17 cellular contexts compared by ENCODE assay signal in the genomic region with DNA sequence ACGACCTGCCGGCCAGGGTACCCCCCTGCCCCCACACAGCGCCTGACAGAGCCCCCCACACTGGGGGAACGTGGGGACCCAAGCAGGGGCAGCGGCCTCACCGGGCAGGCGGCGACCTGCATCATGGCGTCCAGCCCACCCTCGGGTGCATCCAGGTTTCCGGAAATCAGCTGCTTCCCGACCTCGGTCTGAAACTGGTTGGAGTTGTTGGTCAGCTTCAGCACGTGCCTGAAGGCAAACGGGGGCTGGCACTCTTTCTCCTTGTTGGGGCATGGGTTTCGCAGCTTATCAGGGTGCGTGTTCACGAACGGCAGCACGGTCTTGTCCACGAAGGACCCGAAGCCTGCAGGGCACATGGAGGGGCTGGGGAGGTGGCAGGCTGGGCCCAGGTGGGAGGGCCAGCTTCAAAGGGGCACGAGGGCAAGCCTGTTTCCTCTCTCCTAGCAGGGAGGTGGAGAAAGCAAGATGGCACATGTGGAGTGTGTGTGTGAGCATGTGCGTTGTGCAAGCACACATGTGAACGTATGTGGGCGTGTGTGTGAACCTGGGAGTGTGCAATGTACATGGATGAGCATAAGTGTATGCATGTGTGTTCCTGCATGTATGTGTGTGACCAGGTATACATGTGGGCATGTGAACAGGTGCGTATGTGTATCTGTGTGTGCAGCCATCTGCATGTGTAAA. TPM values are rescaled to one million over a fixed set of nuclear protein-coding genes. Genes with fewer than 3 reads are reported as not detected.
"Had no signal": no experiment of that assay in that cellular context is flagged by ENCODE, and none has a peak within 500 bp of the region (broad histone marks: within the 10 kb centered on the region; RNA-seq: fewer than 3 reads in every experiment).

No MANE protein-coding gene starts in this region.

- H3K36me3 ChIP-seq: cardiac muscle cell, pancreas, transverse colon had no signal

- H3K9me3 Mint-ChIP-seq: activated naive CD4-positive, alpha-beta T cell treated with anti-CD3 and anti-CD28 coated beads, Interleukin-2, amount 50 U/mL, for 24 hours; mesothelial cell of epicardium; T-helper 2 cell treated with Interferon-gamma antibody and Interleukin-4, amounts not matched to agents 5 μg/mL and 100 μg/mL, for 36 hours had no signal

- H3K4me3 ChIP-seq: adrenal gland, cardiac muscle cell, esophagus muscularis mucosa, lung, pancreas, transverse colon had no signal

- H3K27ac Mint-ChIP-seq: activated naive CD4-positive, alpha-beta T cell treated with anti-CD3 and anti-CD28 coated beads, Interleukin-2, amount 50 U/mL, for 24 hours; mesothelial cell of epicardium; T-helper 2 cell treated with Interferon-gamma antibody and Interleukin-4, amounts not matched to agents 5 μg/mL and 100 μg/mL, for 36 hours had no signal

- H3K36me3 Mint-ChIP-seq: mesothelial cell of epicardium had no signal

- ATAC-seq: activated CD4-positive, CD25-positive, alpha-beta regulatory T cell treated with anti-CD3 and anti-CD28 coated beads, Interleukin-2, amount 50 U/mL, for 24 hours; pancreas; stimulated activated naive CD8-positive, alpha-beta T cell treated with anti-CD3 and anti-CD28 coated beads, Interleukin-15, Interleukin-2, amounts not matched to agents 100 U/mL and 50 U/mL, for 24 hours had no signal

- H3K27me3 Mint-ChIP-seq: activated naive CD4-positive, alpha-beta T cell treated with anti-CD3 and anti-CD28 coated beads, Interleukin-2, amount 50 U/mL, for 24 hours had no signal

- H3K9me3 ChIP-seq: adrenal gland, esophagus muscularis mucosa, pancreas, transverse colon had no signal

- DNase-seq: activated CD4-positive, alpha-beta T cell treated with anti-CD3 and anti-CD28 coated beads, Interleukin-2, amount 50 U/mL, for 1 hour; adrenal gland; effector CD4-positive, alpha-beta T cell; kidney glomerular epithelial cell; stimulated activated CD4-positive, alpha-beta T cell treated with anti-CD3 and anti-CD28 coated beads, Interleukin-15, amount 100 ng/mL, for 24 hours; stimulated activated CD4-positive, alpha-beta T cell treated with anti-CD3 and anti-CD28 coated beads, Interleukin-4, amount 100 ng/mL, for 1 hour; stimulated activated naive CD8-positive, alpha-beta T cell treated with anti-CD3 and anti-CD28 coated beads, Interleukin-15, Interleukin-2, amounts not matched to agents 100 U/mL and 50 U/mL, for 24 hours; transverse colon had no signal

- H3K27me3 ChIP-seq: cardiac muscle cell, esophagus muscularis mucosa, pancreas, transverse colon had no signal

- H3K27ac ChIP-seq: adrenal gland, cardiac muscle cell, esophagus muscularis mucosa, pancreas, transverse colon had no signal

- H3K4me1 ChIP-seq: adrenal gland, pancreas had no signal

- H3K4me3 Mint-ChIP-seq: activated naive CD4-positive, alpha-beta T cell treated with anti-CD3 and anti-CD28 coated beads, Interleukin-2, amount 50 U/mL, for 24 hours; mesothelial cell of epicardium; T-helper 2 cell treated with Interferon-gamma antibody and Interleukin-4, amounts not matched to agents 5 μg/mL and 100 μg/mL, for 36 hours had no signal

RNA-seq across cellular contexts. Expression of a gene that starts 19.2 kb away (rescaled TPM):
- polyA plus RNA-seq: neural cell had no signal
